ENCODE assay signal across 1 cellular context in the genomic region with DNA sequence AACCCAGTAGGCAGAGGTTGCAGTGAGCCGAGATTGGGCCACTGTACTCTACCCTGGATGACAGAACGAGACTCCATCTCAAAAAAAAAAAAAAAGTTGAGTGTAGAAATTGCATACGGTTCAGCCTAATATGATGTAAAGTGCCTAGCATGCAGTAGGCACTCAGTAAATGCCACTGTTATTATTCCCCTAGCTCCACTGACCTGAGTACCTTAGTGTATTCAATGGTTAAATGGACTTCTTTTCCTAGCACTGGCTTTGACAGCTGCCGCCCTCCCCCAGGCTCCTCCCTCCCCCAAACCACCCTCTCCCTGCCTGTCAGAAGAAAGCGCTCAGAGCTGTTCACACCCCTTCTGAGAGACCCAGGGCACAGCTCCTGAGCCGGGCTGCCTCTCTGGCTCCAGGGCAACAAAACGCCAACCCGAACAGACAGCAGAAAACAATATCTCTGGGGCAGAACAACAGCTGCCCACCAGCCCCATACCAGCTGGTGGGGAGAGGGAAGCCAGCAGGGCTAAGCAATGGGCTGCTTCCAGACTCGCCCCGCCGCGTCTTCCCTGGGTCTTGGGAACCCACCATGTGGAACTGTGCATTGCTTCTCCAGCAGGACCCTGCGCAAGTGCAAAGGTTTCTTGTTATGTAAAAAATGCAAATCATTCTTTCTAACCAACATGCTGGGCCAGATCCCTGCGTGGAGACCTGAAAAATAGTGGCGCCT.
A peak's percentile ranks its signal among the peaks of the same experiment; 100 is the strongest.
TF ChIP-seq lines count a peak whose summit lies in the region.

No MANE protein-coding gene starts in this region.

TF ChIP-seq in H1, 55 proteins besides CTCF, POLR2A, EP300 and RAD21:
- TF ChIP-seq MAFK (IDR thresholded peaks at IDR 0.05; ENCODE audit: low read depth, low read length): no peak
- no peak for TF ChIP-seq ZNF274 (IDR thresholded peaks at IDR 0.05; ENCODE audit: borderline replicate concordance, extremely low read depth, low read length)
- no peak for TF ChIP-seq TAF7 (optimal IDR thresholded peaks at IDR 0.05; ENCODE audit: borderline replicate concordance, low read depth, low read length)
- TF ChIP-seq NANOG (IDR thresholded peaks at IDR 0.05; ENCODE audit: insufficient read depth, low read depth, low read length, poor library complexity, severe bottlenecking): no peak
- TF ChIP-seq SIN3A (conservative IDR thresholded peaks at IDR 0.05 in 1 of 2, IDR thresholded peaks at IDR 0.05 in 1 of 2; ENCODE audit: low read depth in 1 of 2, low read length in 2 of 2): 0 out of 4 replicates have a peak, but pooled peaks have one; percentile 40 to 56
- TF ChIP-seq NRF1 (IDR thresholded peaks at IDR 0.05; ENCODE audit: low read depth, low read length): no peak
